In the genomic region with DNA sequence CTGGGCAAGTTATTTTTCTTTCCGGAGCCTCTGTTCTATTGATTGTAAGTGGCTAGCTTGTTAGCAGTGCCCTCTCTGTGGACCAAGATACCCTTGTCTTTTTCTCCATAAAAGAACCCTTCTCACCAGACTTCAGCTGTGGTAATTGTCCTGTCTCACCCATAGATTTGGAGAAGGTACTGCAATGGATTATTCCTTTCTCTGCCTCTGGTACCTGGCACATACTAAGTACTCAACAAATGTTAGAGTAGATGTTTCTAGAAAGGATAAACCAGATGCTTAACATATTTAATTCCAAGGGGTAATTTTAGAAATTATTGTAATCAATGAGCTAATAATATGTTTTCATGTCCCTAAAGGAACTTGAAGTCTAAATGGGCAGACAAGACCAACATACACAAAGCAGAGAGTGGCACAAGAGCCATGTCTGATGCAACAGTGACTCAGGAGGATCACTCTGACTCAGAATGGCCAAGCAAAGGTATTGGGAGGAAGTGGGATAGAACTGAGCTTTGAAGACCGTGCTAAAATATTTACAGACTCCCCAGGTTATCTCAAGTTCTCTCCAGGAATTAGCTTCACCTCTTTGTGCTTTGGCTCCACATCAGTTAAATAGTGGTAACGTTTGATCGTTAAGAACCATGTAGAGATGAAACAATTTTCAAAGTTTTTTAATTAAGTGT, we compare ENCODE assay signal across 8 cellular contexts.
A peak's percentile ranks its signal among the peaks of the same experiment; 100 is the strongest.
DNase-seq lines count a peak whose midpoint lies in the region; ATAC-seq and TF ChIP-seq lines count a peak whose summit lies in the region.

No MANE protein-coding gene starts in this region.

- TF ChIP-seq CTCF in GM13976 (IDR thresholded peaks at IDR 0.05; ENCODE audit: borderline replicate concordance, control extremely low read depth, extremely low read depth, insufficient read depth, missing control alignments): no peak

- DNase-seq in GM03348 (ENCODE audit: low spot score) (peak; percentile 19), epithelial cell of prostate (ENCODE audit: low read depth, low spot score) (peak; percentile 73), substantia nigra (lab: John Stamatoyannopoulos, UW) (no peak), dermis blood vessel endothelial cell (no peak), GM13976 (ENCODE audit: low spot score) (no peak)
- no peak for DNase-seq in stimulated activated naive CD4-positive, alpha-beta T cell treated with Interleukin-2 at 50 U/mL for 16 hours (lab: John Stamatoyannopoulos, UW)

- peak; percentile 91 for ATAC-seq in GM21619 (IDR thresholded peaks at IDR 0.05; ENCODE audit: unreplicated experiment)
- peak; percentile 77 for ATAC-seq in HG03571 (IDR thresholded peaks at IDR 0.05; ENCODE audit: unreplicated experiment)

- in situ Hi-C loops in GM13976 (cut with MboI; ENCODE audit: low sequenced_read_pairs, unreplicated experiment): no loop called here

- H3K27ac ChIP-seq in epithelial cell of prostate: peak overlapping the region; percentile 78
- H3K27ac ChIP-seq in substantia nigra (ENCODE audit: low read depth, low read length, poor library complexity, severe bottlenecking): no peak overlapping the region

Comparison
In these comparisons a context has a peak if more than half of its experiments do, and no peak if none do; other contexts are left out.
1. DNase-seq: peak in GM03348 (single experiment) and epithelial cell of prostate (single experiment); none in stimulated activated naive CD4-positive, alpha-beta T cell treated with Interleukin-2 at 50 U/mL for 16 hours (single experiment), substantia nigra (0 of 49), dermis blood vessel endothelial cell (single experiment) and GM13976 (single experiment).